In genomic region chr2:227703961-227704360, GRCh38 we compare ENCODE assay signal across 18 cellular contexts. TPM values are rescaled to one million over a fixed set of nuclear protein-coding genes. Genes with fewer than 3 reads are reported as not detected.
DNase-seq lines count a peak whose midpoint lies in the region; ATAC-seq and TF ChIP-seq lines count a peak whose summit lies in the region.
"Had no signal": no experiment of that assay in that cellular context is flagged by ENCODE, and none has a peak within 500 bp of the region (broad histone marks: within the 10 kb centered on the region; RNA-seq: fewer than 3 reads in every experiment).

No MANE protein-coding gene starts in this region.

- peak overlapping the region; percentile 96 for H3K27ac Mint-ChIP-seq in progenitor cell of endocrine pancreas
- H3K27ac Mint-ChIP-seq: activated naive CD8-positive, alpha-beta T cell; stimulated activated naive B cell treated with anti-CD40 and anti-IgM and Interleukin-4, amounts not matched to agents 10 μg/mL and 1 μg/mL and 100 μg/mL, for 72 hours had no signal

- H3K27me3 Mint-ChIP-seq in progenitor cell of endocrine pancreas: no peaks in the 10 kb centered on the region

- H3K4me2 ChIP-seq in GM23248 (ENCODE audit: unreplicated experiment) (peak overlapping the region; percentile 68), PC-9 (peak overlapping the region; percentile 77)

- peaks cover 17% of the 10 kb centered on the region for H3K4me1 Mint-ChIP-seq in progenitor cell of endocrine pancreas (ENCODE audit: low read depth)
- H3K4me1 Mint-ChIP-seq: stimulated activated naive B cell treated with anti-CD40 and anti-IgM and Interleukin-4, amounts not matched to agents 10 μg/mL and 1 μg/mL and 100 μg/mL, for 72 hours had no signal

- H3K4me1 ChIP-seq in GM23248 (ENCODE audit: insufficient read depth) (peaks cover 11% of the 10 kb centered on the region), PC-9 (replicated peaks; ENCODE audit: insufficient read depth) (peaks cover 37% of the 10 kb centered on the region)
- H3K4me1 ChIP-seq: esophagus muscularis mucosa had no signal

- H3F3A ChIP-seq in GM23248 (ENCODE audit: insufficient read depth) (peaks cover 6% of the 10 kb centered on the region), PC-9 (ENCODE audit: insufficient read depth, low read depth) (peaks cover 27% of the 10 kb centered on the region)

- H3K9ac ChIP-seq in GM23248: no peak overlapping the region

- DNase-seq in GM23248 (peak; percentile 77), PC-9 (peak; percentile 23 to 73), fibroblast of pulmonary artery (ENCODE audit: low read depth) (peak; percentile 31), progenitor cell of endocrine pancreas (ENCODE audit: low spot score, unreplicated experiment) (no peak), OCI-M2 (lab: John Stamatoyannopoulos, UW; ENCODE audit: unreplicated experiment) (no peak)
- no peak for DNase-seq in activated CD8-positive, alpha-beta memory T cell treated with anti-CD3 and anti-CD28 coated beads, Interleukin-2, amount 50 U/mL, for 4 hours
- DNase-seq: MM.1S; NCI-H2171 treated with DMSO at 0.1 percent for 48 hours; retina; stimulated activated CD4-positive, alpha-beta T cell treated with anti-CD3 and anti-CD28 coated beads, Interleukin-4, amount 100 ng/mL, for 24 hours; stimulated activated naive B cell treated with anti-CD40 and anti-IgM and Interleukin-4, amounts not matched to agents 10 μg/mL and 1 μg/mL and 100 μg/mL, for 72 hours had no signal

- no peaks in the 10 kb centered on the region for H3K36me3 ChIP-seq in GM23248 (ENCODE audit: low read depth)
- no peaks in the 10 kb centered on the region for H3K36me3 ChIP-seq in PC-9 (ENCODE audit: low read depth)
- H3K36me3 ChIP-seq: esophagus muscularis mucosa had no signal

- H3K79me2 ChIP-seq in GM23248 (ENCODE audit: insufficient read depth) (no peaks in the 10 kb centered on the region), PC-9 (ENCODE audit: low read depth) (no peaks in the 10 kb centered on the region)

- intact Hi-C loops in PC-9 (cut with micrococcal nuclease; ENCODE audit: unreplicated experiment): loop anchor here (1.0 to 5.0 kb wide), 4 partner anchors 47 to 297 kb away; no protein-coding TSS in a partner anchor

- no peaks in the 10 kb centered on the region for H3K9me3 ChIP-seq in GM23248 (ENCODE audit: low read depth)
- H3K9me3 ChIP-seq in PC-9 (ENCODE audit: insufficient read depth, low read depth): no peaks in the 10 kb centered on the region
- H3K9me3 ChIP-seq: esophagus muscularis mucosa had no signal

- BruUV-seq in PC-9 (replicated peaks; lab: Mats Ljungman, UMichigan): TSS peak; percentile 84

- H4K20me1 ChIP-seq in GM23248 (ENCODE audit: insufficient read depth) (no peaks in the 10 kb centered on the region), PC-9 (ENCODE audit: insufficient read depth) (no peaks in the 10 kb centered on the region)

- H3K9me2 ChIP-seq in GM23248 (ENCODE audit: insufficient read depth) (no peaks in the 10 kb centered on the region), PC-9 (ENCODE audit: insufficient read depth) (no peaks in the 10 kb centered on the region)

- ATAC-seq in HG03442 (IDR thresholded peaks at IDR 0.05; ENCODE audit: unreplicated experiment) (no peak), HG03045 (IDR thresholded peaks at IDR 0.05; ENCODE audit: unreplicated experiment) (no peak)
- ATAC-seq: stimulated activated naive B cell treated with anti-CD40 and anti-IgM and Interleukin-4, amounts not matched to agents 10 μg/mL and 1 μg/mL and 100 μg/mL, for 72 hours had no signal

- TF ChIP-seq CTCF in PC-9 (conservative IDR thresholded peaks at IDR 0.05) (no peak), fibroblast of pulmonary artery (IDR thresholded peaks at IDR 0.05; ENCODE audit: low read length, missing control alignments) (no peak), progenitor cell of endocrine pancreas (IDR thresholded peaks at IDR 0.05; ENCODE audit: unreplicated experiment) (no peak)

- H3K27ac ChIP-seq in GM23248 (0 out of 2 replicates have a peak overlapping the region, but pooled peaks have one; percentile 19), PC-9 (peak overlapping the region; percentile 92)
- H3K27ac ChIP-seq: C4-2B, coronary artery, esophagus muscularis mucosa had no signal

- H3K4me3 Mint-ChIP-seq in progenitor cell of endocrine pancreas (ENCODE audit: low read depth): no peak overlapping the region
- H3K4me3 Mint-ChIP-seq: activated naive CD8-positive, alpha-beta T cell; stimulated activated naive B cell treated with anti-CD40 and anti-IgM and Interleukin-4, amounts not matched to agents 10 μg/mL and 1 μg/mL and 100 μg/mL, for 72 hours had no signal

- POLR2A ChIA-PET in PC-9 (lab: Charles Lee; ENCODE audit: unreplicated experiment): no interaction called here

- H3K36me3 Mint-ChIP-seq in progenitor cell of endocrine pancreas (ENCODE audit: insufficient read depth): peaks cover 40% of the 10 kb centered on the region
- H3K36me3 Mint-ChIP-seq: activated naive CD8-positive, alpha-beta T cell; stimulated activated naive B cell treated with anti-CD40 and anti-IgM and Interleukin-4, amounts not matched to agents 10 μg/mL and 1 μg/mL and 100 μg/mL, for 72 hours had no signal

- CTCF ChIA-PET in PC-9 (lab: Charles Lee): no interaction called here

- 38 to 47% methylated on average over 3 of the region's 3 CpGs for WGBS in GM23248 (ENCODE audit: low coverage in 1 of 2, low lambda C conversion rate in 2 of 2, missing lambda C conversion rate in 2 of 2), 2 experiments

- 0 out of 2 replicates have a peak overlapping the region, but pooled peaks have one; percentile 40 for H3K4me3 ChIP-seq in GM23248
- peak overlapping the region; percentile 41 for H3K4me3 ChIP-seq in PC-9
- H3K4me3 ChIP-seq in fibroblast of pulmonary artery (replicated peaks; ENCODE audit: low read depth, low read length): no peak overlapping the region
- H3K4me3 ChIP-seq: coronary artery, esophagus muscularis mucosa had no signal

- no peaks in the 10 kb centered on the region for H3K9me3 Mint-ChIP-seq in progenitor cell of endocrine pancreas (ENCODE audit: low read depth)
- H3K9me3 Mint-ChIP-seq: stimulated activated naive B cell treated with anti-CD40 and anti-IgM and Interleukin-4, amounts not matched to agents 10 μg/mL and 1 μg/mL and 100 μg/mL, for 72 hours had no signal

- no peak overlapping the region for H2AFZ ChIP-seq in GM23248
- peak overlapping the region; percentile 54 for H2AFZ ChIP-seq in PC-9

- in situ Hi-C loops in GM23248 (cut with MboI): no loop called here

- no peaks in the 10 kb centered on the region for H3K27me3 ChIP-seq in GM23248 (replicated peaks; ENCODE audit: insufficient read depth)
- no peaks in the 10 kb centered on the region for H3K27me3 ChIP-seq in PC-9 (ENCODE audit: insufficient read depth, low read depth)
- H3K27me3 ChIP-seq: esophagus muscularis mucosa had no signal

RNA-seq across cellular contexts. Expression of gene SLC19A3, which starts 13.9 kb away (rescaled TPM):
- 0.65 and 0.89 TPM in 2 replicates for total RNA-seq in GM23248 (2014; rRNA removed; shearing (Covaris generic))
- 0.10 and 0.71 TPM in 2 replicates for polyA plus RNA-seq in GM23248 (2016; fragmentation: Nextera tagmentation; extraction: Ambion mirVana)
- total RNA-seq in PC-9 (2021): 4.3 and 4.5 TPM in 2 replicates
- 34.3 and 36.4 TPM in 2 replicates for total RNA-seq in progenitor cell of endocrine pancreas

RNA-seq across cellular contexts. Expression of gene SCYGR6, which starts 20.6 kb away (rescaled TPM):
- total RNA-seq in GM23248 (2014; rRNA removed; shearing (Covaris generic)): not detected in 2 replicates
- polyA plus RNA-seq in GM23248 (2016; fragmentation: Nextera tagmentation; extraction: Ambion mirVana): not detected in 2 replicates
- total RNA-seq in PC-9 (2021) (not detected in 2 replicates), progenitor cell of endocrine pancreas (not detected in 2 replicates)
- total RNA-seq: esophagus muscularis mucosa, myocyte had no signal

RNA-seq across cellular contexts. Expression of gene SCYGR7, which starts 24.2 kb away (rescaled TPM):
- not detected in 2 replicates for total RNA-seq in GM23248 (2014; rRNA removed; shearing (Covaris generic))
- not detected in 2 replicates for polyA plus RNA-seq in GM23248 (2016; fragmentation: Nextera tagmentation; extraction: Ambion mirVana)
- not detected in 2 replicates for total RNA-seq in PC-9 (2021)
- total RNA-seq in progenitor cell of endocrine pancreas: not detected in 2 replicates
- total RNA-seq: esophagus muscularis mucosa, myocyte had no signal

RNA-seq across cellular contexts. Expression of gene SCYGR5, which starts 37.4 kb away (rescaled TPM):
- not detected in 2 replicates for total RNA-seq in GM23248 (2014; rRNA removed; shearing (Covaris generic))
- not detected in 2 replicates for polyA plus RNA-seq in GM23248 (2016; fragmentation: Nextera tagmentation; extraction: Ambion mirVana)
- total RNA-seq in PC-9 (2021) (not detected in 2 replicates), progenitor cell of endocrine pancreas (not detected in 2 replicates)
- total RNA-seq: esophagus muscularis mucosa, myocyte had no signal

RNA-seq across cellular contexts. Expression of gene SCYGR8, which starts 41.7 kb away (rescaled TPM):
- not detected in 2 replicates for total RNA-seq in GM23248 (2014; rRNA removed; shearing (Covaris generic))
- polyA plus RNA-seq in GM23248 (2016; fragmentation: Nextera tagmentation; extraction: Ambion mirVana): not detected in 2 replicates
- total RNA-seq in PC-9 (2021): not detected in 2 replicates
- not detected in 2 replicates for total RNA-seq in progenitor cell of endocrine pancreas
- total RNA-seq: esophagus muscularis mucosa, myocyte had no signal

Comparison
In these comparisons a context has a peak if more than half of its experiments do, and no peak if none do; other contexts are left out.
1. DNase-seq: peak in GM23248 (single experiment), PC-9 (2 of 2) and fibroblast of pulmonary artery (single experiment); none in progenitor cell of endocrine pancreas (single experiment), activated CD8-positive, alpha-beta memory T cell treated with anti-CD3 and anti-CD28 coated beads, Interleukin-2, amount 50 U/mL, for 4 hours (single experiment) and OCI-M2 (single experiment).